ENCODE assay signal across 1 cellular context in genomic region chr11:65309006-65309405, GRCh38.
TF ChIP-seq lines count a peak whose summit lies in the region.

No MANE protein-coding gene starts in this region.

TF ChIP-seq in H1, 55 proteins besides CTCF, POLR2A, EP300 and RAD21:
- TF ChIP-seq TBP (IDR thresholded peaks at IDR 0.05; ENCODE audit: low read depth, low read length) (no peak), BRCA1 (IDR thresholded peaks at IDR 0.05; ENCODE audit: low read depth, low read length) (no peak), NANOG (IDR thresholded peaks at IDR 0.05; ENCODE audit: insufficient read depth, low read depth, low read length, poor library complexity, severe bottlenecking) (no peak), CHD1 (IDR thresholded peaks at IDR 0.05; ENCODE audit: low read depth, low read length) (no peak), KDM1A (IDR thresholded peaks at IDR 0.05; ENCODE audit: borderline replicate concordance, low read length) (no peak), RFX5 (IDR thresholded peaks at IDR 0.05; ENCODE audit: borderline replicate concordance, low read depth, low read length) (no peak), RNF2 (IDR thresholded peaks at IDR 0.05; ENCODE audit: borderline replicate concordance, low read depth, low read length, missing control alignments, poor library complexity, severe bottlenecking) (no peak), ATF2 (IDR thresholded peaks at IDR 0.05; ENCODE audit: low read length) (no peak), CEBPB (IDR thresholded peaks at IDR 0.05; ENCODE audit: low read depth, low read length) (no peak), CBX8 (IDR thresholded peaks at IDR 0.05; ENCODE audit: borderline replicate concordance, low read depth, low read length) (no peak), ZNF274 (IDR thresholded peaks at IDR 0.05; ENCODE audit: borderline replicate concordance, extremely low read depth, low read length) (no peak), ATF3 (IDR thresholded peaks at IDR 0.05; ENCODE audit: insufficient read depth, low read depth, low read length) (no peak), BACH1 (IDR thresholded peaks at IDR 0.05; ENCODE audit: low read length) (no peak), TAF1 (IDR thresholded peaks at IDR 0.05; ENCODE audit: low read depth, low read length) (no peak), FOSL1 (IDR thresholded peaks at IDR 0.05; ENCODE audit: insufficient read depth, low read depth, low read length) (no peak), CHD7 (IDR thresholded peaks at IDR 0.05; ENCODE audit: insufficient replicate concordance, low read length) (no peak), CTBP2 (IDR thresholded peaks at IDR 0.05; ENCODE audit: borderline replicate concordance, insufficient read depth, insufficient read length, low read length) (no peak)
